ENCODE assay signal across 8 cellular contexts in the genomic region with DNA sequence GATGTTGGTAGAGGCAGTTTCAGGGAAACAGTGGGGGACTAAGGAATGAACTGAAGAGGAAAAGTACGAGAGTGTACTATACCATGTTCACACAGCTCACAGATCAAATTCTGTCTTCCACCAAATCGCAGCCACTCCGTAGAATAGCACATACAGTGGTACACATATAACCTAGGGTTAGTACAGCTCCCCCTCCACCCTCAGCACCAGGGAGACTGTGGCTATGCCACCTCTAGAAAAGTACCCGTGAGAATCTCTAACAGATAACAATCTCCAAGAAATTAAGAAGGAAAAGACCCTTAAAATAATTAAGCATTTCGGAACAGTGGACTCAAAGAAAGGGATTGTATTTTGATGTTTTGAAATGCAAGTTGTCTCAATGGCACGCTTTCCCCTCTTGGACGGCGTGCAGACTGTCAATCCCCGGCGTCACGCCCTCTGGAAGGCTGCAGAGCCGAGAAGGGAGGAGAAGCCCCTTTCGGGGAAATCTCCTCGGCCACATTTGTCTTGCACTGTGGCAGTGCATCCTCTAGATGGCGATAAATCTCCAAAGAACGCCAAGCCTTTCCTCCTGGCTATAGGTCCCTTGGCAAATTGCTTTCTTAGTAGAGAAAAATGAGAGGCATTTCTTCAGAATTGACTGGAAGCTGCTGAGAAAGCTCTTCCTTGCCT.
DNase-seq lines count a peak whose midpoint lies in the region; ATAC-seq and TF ChIP-seq lines count a peak whose summit lies in the region.

No MANE protein-coding gene starts in this region.

- H3K4me1 Mint-ChIP-seq in CD4-positive, alpha-beta T cell (ENCODE audit: low read depth): peaks cover 13% of the 10 kb centered on the region
- peaks cover 11% of the 10 kb centered on the region for H3K4me1 Mint-ChIP-seq in endothelial cell (ENCODE audit: unreplicated experiment)

- H3K27me3 Mint-ChIP-seq in CD4-positive, alpha-beta T cell: peaks cover 69% of the 10 kb centered on the region
- no peaks in the 10 kb centered on the region for H3K27me3 Mint-ChIP-seq in endothelial cell (ENCODE audit: unreplicated experiment)

- CTCF ChIA-PET in CD4-positive, alpha-beta T cell (lab: Charles Lee): interaction anchor here (1.2 to 1.4 kb wide), 2 partner anchors 10 to 21 kb away, joined by 3 to 4 read pairs; no protein-coding TSS in a partner anchor

- peak; percentile 83 for TF ChIP-seq CTCF in CD4-positive, alpha-beta T cell (IDR thresholded peaks at IDR 0.05)
- peak; percentile 79 for TF ChIP-seq CTCF in endothelial cell (IDR thresholded peaks at IDR 0.05; ENCODE audit: unreplicated experiment)
- peak; percentile 80 for TF ChIP-seq CTCF in mucosa of descending colon (IDR thresholded peaks at IDR 0.05)

- no peak overlapping the region for H3K4me3 Mint-ChIP-seq in CD4-positive, alpha-beta T cell
- H3K4me3 Mint-ChIP-seq in endothelial cell (ENCODE audit: unreplicated experiment): no peak overlapping the region

- H3K27ac Mint-ChIP-seq in CD4-positive, alpha-beta T cell: no peak overlapping the region
- no peak overlapping the region for H3K27ac Mint-ChIP-seq in endothelial cell (ENCODE audit: unreplicated experiment)

- H3K27ac ChIP-seq in CD4-positive, alpha-beta T cell (ENCODE audit: low read depth, low read length): no peak overlapping the region
- H3K27ac ChIP-seq in subcutaneous abdominal adipose tissue (ENCODE audit: low read depth, low read length): no peak overlapping the region

- H3K4me3 ChIP-seq in mucosa of descending colon (no peak overlapping the region), subcutaneous abdominal adipose tissue (ENCODE audit: low read depth in 1 of 5, low read length in 5 of 5) (peak overlapping the region in 3 of 5 donors; percentile 30 to 37 (median 35))

- ATAC-seq in CD4-positive, alpha-beta T cell (ENCODE audit: poor library complexity): peak; percentile 74
- ATAC-seq in GM18873 (IDR thresholded peaks at IDR 0.05; ENCODE audit: low FRiP score, unreplicated experiment) (peak; percentile 76), HG03064 (IDR thresholded peaks at IDR 0.05; ENCODE audit: low read depth, unreplicated experiment) (peak; percentile 87), mucosa of descending colon (peak; percentile 77)

- H3K27me3 ChIP-seq in CD4-positive, alpha-beta T cell (ENCODE audit: control insufficient read depth, insufficient read depth, low read length): peaks cover 37% of the 10 kb centered on the region
- H3K27me3 ChIP-seq in subcutaneous abdominal adipose tissue (ENCODE audit: control insufficient read depth in 5 of 5, insufficient read depth in 4 of 5, low read length in 5 of 5): peaks cover 2 to 15% (median 13%) of the 10 kb centered on the region in 5 donors

- H3K36me3 ChIP-seq in mucosa of descending colon (ENCODE audit: low read depth): no peaks in the 10 kb centered on the region
- H3K36me3 ChIP-seq in subcutaneous abdominal adipose tissue (ENCODE audit: control insufficient read depth in 5 of 5, insufficient read depth in 5 of 5, low read length in 5 of 5): no peaks in the 10 kb centered on the region

- POLR2A ChIA-PET in CD4-positive, alpha-beta T cell (lab: Charles Lee): no interaction called here

- intact Hi-C loops in CD4-positive, alpha-beta T cell (cut with DNase I, micrococcal nuclease): loop anchor here in 1 of 2 experiments (10.0 kb wide), 1 partner anchor 1751 kb away; no protein-coding TSS in a partner anchor
- intact Hi-C loops in mucosa of descending colon (cut with DNase I, micrococcal nuclease): no loop called here

- peak in 8 of 10 experiments; percentile 1 to 35 (median 11) for DNase-seq in CD4-positive, alpha-beta T cell
- peak; percentile 59 for DNase-seq in NCI-H2227 treated with DMSO at 0.1 percent for 48 hours (lab: John Stamatoyannopoulos, UW)
- DNase-seq in activated CD4-positive, alpha-beta T cell treated with anti-CD3 and anti-CD28 coated beads, Interleukin-2, amount 50 U/mL, for 4 hours: peak; percentile 2 to 6
- DNase-seq in endothelial cell (ENCODE audit: low spot score): peak; percentile 75
- peak in 2 of 3 donors; percentile 33 to 49 for DNase-seq in mucosa of descending colon

- no peaks in the 10 kb centered on the region for H3K9me3 Mint-ChIP-seq in CD4-positive, alpha-beta T cell
- no peaks in the 10 kb centered on the region for H3K9me3 Mint-ChIP-seq in endothelial cell (ENCODE audit: unreplicated experiment)

- H3K36me3 Mint-ChIP-seq in CD4-positive, alpha-beta T cell (ENCODE audit: low read depth): no peaks in the 10 kb centered on the region
- H3K36me3 Mint-ChIP-seq in endothelial cell (ENCODE audit: low read depth, unreplicated experiment): no peaks in the 10 kb centered on the region

- H3K9ac ChIP-seq in subcutaneous abdominal adipose tissue (ENCODE audit: low read length in 5 of 5): peak overlapping the region in 1 of 5 donors; percentile 17

- H3K4me1 ChIP-seq in mucosa of descending colon (ENCODE audit: low read depth): no peaks in the 10 kb centered on the region
- H3K4me1 ChIP-seq in subcutaneous abdominal adipose tissue (ENCODE audit: control insufficient read depth in 5 of 5, insufficient read depth in 5 of 5, low read length in 5 of 5): peaks cover 0 to 12% (median 10%) of the 10 kb centered on the region in 5 donors

- no peaks in the 10 kb centered on the region for H3K9me3 ChIP-seq in CD4-positive, alpha-beta T cell (ENCODE audit: control insufficient read depth, low read length)
- H3K9me3 ChIP-seq in mucosa of descending colon: no peaks in the 10 kb centered on the region
- no peaks in the 10 kb centered on the region for H3K9me3 ChIP-seq in subcutaneous abdominal adipose tissue (ENCODE audit: control insufficient read depth in 5 of 5, low read length in 5 of 5)

Comparison
In these comparisons a context has a peak if more than half of its experiments do, and no peak if none do; other contexts are left out.
1. DNase-seq: peak in every context shown above with its lines; median percentile 75 in endothelial cell; 59 in NCI-H2227 treated with DMSO at 0.1 percent for 48 hours; 41 in mucosa of descending colon; 11 in CD4-positive, alpha-beta T cell; 4 in activated CD4-positive, alpha-beta T cell treated with anti-CD3 and anti-CD28 coated beads, Interleukin-2, amount 50 U/mL, for 4 hours.